In the genomic region with DNA sequence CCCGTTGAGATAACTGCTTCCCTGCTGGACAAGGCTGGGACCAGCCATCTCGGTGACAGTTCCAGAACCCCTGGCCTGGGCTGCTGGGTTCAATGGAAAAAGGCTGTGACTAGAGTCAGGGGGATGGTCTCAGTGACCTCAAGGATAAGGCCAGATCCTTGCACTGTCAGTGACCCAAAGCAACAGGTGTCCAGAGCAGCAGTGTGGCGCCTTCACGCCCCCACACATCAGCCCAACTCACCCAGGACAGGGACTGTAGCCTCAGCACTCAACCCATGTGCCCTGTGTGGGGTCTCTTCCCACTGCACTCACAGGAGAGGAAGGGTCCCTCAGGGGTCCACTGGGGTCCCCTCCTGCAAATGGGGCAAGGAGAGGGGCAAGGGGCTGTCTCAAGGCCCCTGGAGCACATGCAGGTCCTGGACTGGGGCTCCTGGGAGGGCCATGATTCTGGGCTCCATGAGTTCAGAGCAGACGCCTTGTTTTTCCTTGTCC, we compare ENCODE assay signal across 16 cellular contexts. TPM values are rescaled to one million over a fixed set of nuclear protein-coding genes. Genes with fewer than 3 reads are reported as not detected.
DNase-seq lines count a peak whose midpoint lies in the region; ATAC-seq and TF ChIP-seq lines count a peak whose summit lies in the region.
"Had no signal": no experiment of that assay in that cellular context is flagged by ENCODE, and none has a peak within 500 bp of the region (broad histone marks: within the 10 kb centered on the region; RNA-seq: fewer than 3 reads in every experiment).

No MANE protein-coding gene starts in this region.

- DNase-seq in RWPE2 (ENCODE audit: low spot score) (no peak), right lobe of liver (peak in 2 of 3 donors; percentile 36 to 47), thyroid gland (no peak), iPS-NIHi7 (ENCODE audit: extremely low spot score) (no peak)
- DNase-seq: activated CD4-positive, alpha-beta T cell treated with anti-CD3 and anti-CD28 coated beads, Interleukin-2, amount 10 ng/mL, durations not matched to agents 7 days and 5 days; activated naive CD8-positive, alpha-beta T cell treated with anti-CD3 and anti-CD28 coated beads, Interleukin-2, amount 10 ng/mL, durations not matched to agents 7 days and 5 days; activated T-cell treated with anti-CD3 and anti-CD28 coated beads, Interleukin-2, amount 50 U/mL, for 1 hour; DMS153; stimulated activated naive B cell treated with anti-CD40 and anti-IgM and Interleukin-4, amounts not matched to agents 10 μg/mL and 1 μg/mL and 100 μg/mL, for 72 hours had no signal

- 75% methylated on average over 3 of the region's 5 CpGs for WGBS in right lobe of liver (ENCODE audit: insufficient coverage, low coverage, low lambda C conversion rate, missing lambda C conversion rate)
- 77 to 83% methylated on average over 4 to 5 of the region's 5 CpGs for WGBS in thyroid gland, 2 donors

- no peaks in the 10 kb centered on the region for H3K9me3 ChIP-seq in RWPE2 (ENCODE audit: severe bottlenecking)
- no peaks in the 10 kb centered on the region for H3K9me3 ChIP-seq in right lobe of liver
- no peaks in the 10 kb centered on the region for H3K9me3 ChIP-seq in thyroid gland
- H3K9me3 ChIP-seq: BLaER1 had no signal

- no peak; the same call in 2 of the 3 replicates for ATAC-seq in RWPE2 (ENCODE audit: low read depth)
- ATAC-seq in right lobe of liver: peak in 3 of 4 donors; percentile 3 to 19 (median 12)
- ATAC-seq in GM19324 (IDR thresholded peaks at IDR 0.05; ENCODE audit: low FRiP score, unreplicated experiment): no peak
- no peak for ATAC-seq in GM18505 (IDR thresholded peaks at IDR 0.05; ENCODE audit: unreplicated experiment)
- ATAC-seq: stimulated activated naive B cell treated with anti-CD40 and anti-IgM and Interleukin-4, amounts not matched to agents 10 μg/mL and 1 μg/mL and 100 μg/mL, for 72 hours had no signal

- no peak for TF ChIP-seq POLR2A in right lobe of liver (IDR thresholded peaks at IDR 0.05)
- TF ChIP-seq POLR2A in thyroid gland (IDR thresholded peaks at IDR 0.05): no peak
- TF ChIP-seq POLR2A in GM18505 (IDR thresholded peaks at IDR 0.05; ENCODE audit: borderline replicate concordance, extremely low read depth, insufficient read depth, insufficient read length): no peak

- H3K4me1 ChIP-seq in RWPE2 (ENCODE audit: insufficient read depth, poor library complexity, severe bottlenecking): peaks cover 25% of the 10 kb centered on the region
- H3K4me1 ChIP-seq in right lobe of liver: peaks cover 0 to 18% (median 8%) of the 10 kb centered on the region in 4 donors
- peaks cover 16 to 33% of the 10 kb centered on the region in 2 donors for H3K4me1 ChIP-seq in thyroid gland

- intact Hi-C loops in right lobe of liver (cut with DNase I): no loop called here
- intact Hi-C loops in thyroid gland (cut with DNase I): no loop called here

- H3K4me3 ChIP-seq in RWPE2 (ENCODE audit: severe bottlenecking) (no peak overlapping the region), right lobe of liver (no peak overlapping the region), thyroid gland (replicated peaks in 1 of 3) (no peak overlapping the region)
- H3K4me3 ChIP-seq: BLaER1, cardiac muscle cell, lung, SK-N-MC had no signal

- H3K27me3 ChIP-seq in RWPE2 (ENCODE audit: insufficient read depth, poor library complexity, severe bottlenecking) (no peaks in the 10 kb centered on the region), right lobe of liver (no peaks in the 10 kb centered on the region), thyroid gland (no peaks in the 10 kb centered on the region)
- H3K27me3 ChIP-seq: BLaER1, cardiac muscle cell had no signal

- TF ChIP-seq CTCF in RWPE2 (IDR thresholded peaks at IDR 0.05; ENCODE audit: poor library complexity, severe bottlenecking) (no peak), right lobe of liver (IDR thresholded peaks at IDR 0.05) (no peak), thyroid gland (IDR thresholded peaks at IDR 0.05) (no peak)

- H3K36me3 ChIP-seq in RWPE2 (ENCODE audit: low read depth) (no peaks in the 10 kb centered on the region), right lobe of liver (no peaks in the 10 kb centered on the region), thyroid gland (no peaks in the 10 kb centered on the region)
- H3K36me3 ChIP-seq: BLaER1, cardiac muscle cell had no signal

- H3K27ac ChIP-seq in RWPE2 (ENCODE audit: poor library complexity, severe bottlenecking): peak overlapping the region; percentile 58
- no peak overlapping the region for H3K27ac ChIP-seq in right lobe of liver
- H3K27ac ChIP-seq in thyroid gland: peak overlapping the region in 2 of 3 donors; percentile 3 to 47
- H3K27ac ChIP-seq: BLaER1, cardiac muscle cell, SK-N-MC had no signal

RNA-seq across cellular contexts. Expression of a gene that starts 0.7 kb away (rescaled TPM):
- total RNA-seq in right lobe of liver (10 to 100 TPM in 4 of 6 experiments, 1 to 10 TPM in 2; 2.7 to 81.8 (median 18.1) TPM), thyroid gland (10 to 100 TPM in 1 of 4 donors, 1 to 10 TPM in 2, under 1 TPM in 1; 0.45 to 10.6 (median 2.5) TPM)
- total RNA-seq: activated CD4-positive, alpha-beta T cell treated with anti-CD3 and anti-CD28 coated beads, Interleukin-2, amount 10 ng/mL, durations not matched to agents 7 days and 5 days; activated naive CD8-positive, alpha-beta T cell treated with anti-CD3 and anti-CD28 coated beads, Interleukin-2, amount 10 ng/mL, durations not matched to agents 7 days and 5 days; cardiac muscle cell; fibroblast of villous mesenchyme had no signal

RNA-seq across cellular contexts. Expression of a gene that starts 11.5 kb away (rescaled TPM):
- total RNA-seq in right lobe of liver (100 to 1,000 TPM in 2 of 6 experiments, 10 to 100 TPM in 4; 13.5 to 192 (median 17.7) TPM), thyroid gland (100 to 1,000 TPM in 3 of 4 donors, 10 to 100 TPM in 1; 98.1 to 204 (median 172) TPM)

RNA-seq across cellular contexts. Expression of a gene that starts 21.0 kb away (rescaled TPM):
- total RNA-seq in right lobe of liver: 10 to 100 TPM; 27.2 to 67.2 (median 30.5) TPM
- 100 to 1,000 TPM in 1 of 4 donors, 10 to 100 TPM in 3; 80.0 to 112 (median 88.4) TPM for total RNA-seq in thyroid gland

RNA-seq across cellular contexts. Expression of a gene that starts 42.8 kb away (rescaled TPM):
- total RNA-seq in right lobe of liver: 10 to 100 TPM; 15.9 to 33.5 (median 24.0) TPM
- total RNA-seq in thyroid gland: 10 to 100 TPM; 47.8 to 58.5 (median 52.7) TPM

RNA-seq across cellular contexts. Expression of a gene that starts 54.6 kb away (rescaled TPM):
- 1 to 10 TPM in 4 of 6 experiments, under 1 TPM in 2; 0.43 to 3.1 (median 1.8) TPM for total RNA-seq in right lobe of liver
- total RNA-seq in thyroid gland: 1 to 10 TPM; 4.7 to 9.2 (median 5.4) TPM

Comparison
In these comparisons a context has a peak if more than half of its experiments do, and no peak if none do; other contexts are left out.
1. ATAC-seq: peak in right lobe of liver (3 of 4); none in RWPE2 (single experiment), GM19324 (single experiment) and GM18505 (single experiment).
2. DNase-seq: peak in right lobe of liver (2 of 3); none in RWPE2 (single experiment), thyroid gland (0 of 2) and iPS-NIHi7 (single experiment).
3. H3K27ac ChIP-seq: peak in RWPE2 (single experiment) and thyroid gland (2 of 3); none in right lobe of liver (0 of 3).